In the genomic region with DNA sequence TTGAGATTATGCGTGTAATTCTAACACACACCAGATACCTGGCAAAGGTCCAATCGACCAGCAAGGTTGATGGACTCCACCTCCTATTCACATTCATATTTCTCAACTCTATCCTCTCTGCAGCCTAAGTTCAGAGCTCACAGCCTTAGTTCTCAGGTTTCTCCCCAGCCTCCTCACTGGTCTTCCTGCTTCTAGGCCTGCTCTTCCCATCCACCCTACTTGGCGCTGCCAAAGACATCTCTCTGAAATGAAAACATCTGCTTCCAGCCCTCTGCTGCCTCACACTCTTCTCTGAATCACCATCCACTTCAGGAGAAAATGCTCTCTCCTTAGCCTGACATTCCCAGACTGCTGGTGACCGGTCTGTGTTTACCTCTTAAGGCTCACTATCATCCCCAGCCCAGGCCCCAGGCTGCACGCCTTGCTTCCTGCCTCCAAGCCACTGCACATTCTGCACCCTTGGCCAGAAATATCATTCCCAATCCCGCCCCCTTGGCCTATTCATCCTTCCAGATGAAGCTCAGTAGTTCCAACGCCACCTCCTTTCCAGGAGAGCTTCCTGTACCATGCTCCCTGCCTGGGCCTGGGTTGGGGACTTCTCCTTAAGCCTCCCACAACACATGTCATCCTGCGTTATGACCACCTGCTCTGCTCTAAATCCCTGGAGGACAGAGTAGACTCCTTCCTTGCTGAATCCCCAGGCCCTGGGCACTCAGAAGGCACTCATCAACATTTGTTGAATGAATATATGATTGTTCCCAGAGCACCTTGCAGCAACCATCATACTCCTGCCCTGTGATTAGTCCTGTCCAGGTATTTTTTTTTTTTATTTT, we compare ENCODE assay signal across 9 cellular contexts. TPM values are rescaled to one million over a fixed set of nuclear protein-coding genes. Genes with fewer than 3 reads are reported as not detected.
DNase-seq lines count a peak whose midpoint lies in the region; ATAC-seq and TF ChIP-seq lines count a peak whose summit lies in the region.
"Had no signal": no experiment of that assay in that cellular context is flagged by ENCODE, and none has a peak within 500 bp of the region (broad histone marks: within the 10 kb centered on the region; RNA-seq: fewer than 3 reads in every experiment).

No MANE protein-coding gene starts in this region.

- WGBS in gastroesophageal sphincter (ENCODE audit: low coverage in 1 of 2), 2 donors, result 15 to 18% methylated on average over 6 to 7 of the region's 8 CpGs

- H3K36me3 ChIP-seq in SJCRH30, result peaks cover 13% of the 10 kb centered on the region
- H3K36me3 ChIP-seq in gastroesophageal sphincter, result no peaks in the 10 kb centered on the region

- no peak for TF ChIP-seq POLR2A in gastroesophageal sphincter (IDR thresholded peaks at IDR 0.05)

- no peak for TF ChIP-seq CTCF in gastroesophageal sphincter (IDR thresholded peaks at IDR 0.05)

- peaks cover 5% of the 10 kb centered on the region for H3K36me3 Mint-ChIP-seq in stimulated activated effector memory CD8-positive, alpha-beta T cell treated with anti-CD3 and anti-CD28 coated beads, Interleukin-12 subunit alpha, Interleukin-12 subunit beta, amount 100 ng/mL, for 72 hours

- H3K4me3 ChIP-seq in SJCRH30 (no peak overlapping the region), gastroesophageal sphincter (no peak overlapping the region)

- peaks cover 69% of the 10 kb centered on the region for H3K4me1 Mint-ChIP-seq in stimulated activated effector memory CD8-positive, alpha-beta T cell treated with anti-CD3 and anti-CD28 coated beads, Interleukin-12 subunit alpha, Interleukin-12 subunit beta, amount 100 ng/mL, for 72 hours

- no peak for TF ChIP-seq EP300 in gastroesophageal sphincter (IDR thresholded peaks at IDR 0.05)

- H3K9me3 ChIP-seq in SJCRH30 (replicated peaks) (no peaks in the 10 kb centered on the region), gastroesophageal sphincter (no peaks in the 10 kb centered on the region)

- no peaks in the 10 kb centered on the region for H3K9me3 Mint-ChIP-seq in stimulated activated effector memory CD8-positive, alpha-beta T cell treated with anti-CD3 and anti-CD28 coated beads, Interleukin-12 subunit alpha, Interleukin-12 subunit beta, amount 100 ng/mL, for 72 hours

- H3K27me3 ChIP-seq in SJCRH30 (no peaks in the 10 kb centered on the region), gastroesophageal sphincter (no peaks in the 10 kb centered on the region)

- DNase-seq in NCI-H2171 treated with DMSO at 0.1 percent for 48 hours (lab: John Stamatoyannopoulos, UW), result peak; percentile 7
- no peak for DNase-seq in NCI-H2171 (lab: John Stamatoyannopoulos, UW)
- DNase-seq in SJCRH30, result peak; percentile 79 to 87
- no peak for DNase-seq in stimulated activated effector memory CD8-positive, alpha-beta T cell treated with anti-CD3 and anti-CD28 coated beads, Interleukin-12 subunit alpha, Interleukin-12 subunit beta, amount 100 ng/mL, for 72 hours (ENCODE audit: low spot score in 2 of 2)
- DNase-seq in CD1c-positive myeloid dendritic cell (ENCODE audit: extremely low spot score), result no peak
- DNase-seq in ureter (ENCODE audit: low spot score), result no peak

- peak overlapping the region; percentile 10 for H3K27ac Mint-ChIP-seq in stimulated activated effector memory CD8-positive, alpha-beta T cell treated with anti-CD3 and anti-CD28 coated beads, Interleukin-12 subunit alpha, Interleukin-12 subunit beta, amount 100 ng/mL, for 72 hours
- H3K27ac Mint-ChIP-seq: B cell had no signal

- H3K4me3 Mint-ChIP-seq in stimulated activated effector memory CD8-positive, alpha-beta T cell treated with anti-CD3 and anti-CD28 coated beads, Interleukin-12 subunit alpha, Interleukin-12 subunit beta, amount 100 ng/mL, for 72 hours, result no peak overlapping the region
- H3K4me3 Mint-ChIP-seq: B cell had no signal

- ATAC-seq in gastroesophageal sphincter (peak; percentile 37), GM19035 (IDR thresholded peaks at IDR 0.05; ENCODE audit: unreplicated experiment) (no peak)
- no peak for ATAC-seq in stimulated activated effector memory CD8-positive, alpha-beta T cell treated with anti-CD3 and anti-CD28 coated beads, Interleukin-12 subunit alpha, Interleukin-12 subunit beta, amount 100 ng/mL, for 72 hours

- peak overlapping the region; percentile 43 for H3K27ac ChIP-seq in SJCRH30
- peak overlapping the region; percentile 52 to 98 (median 93) for H3K27ac ChIP-seq in gastroesophageal sphincter

- H3K4me1 ChIP-seq in SJCRH30 (peaks cover 73% of the 10 kb centered on the region), gastroesophageal sphincter (peaks cover 8 to 91% (median 69%) of the 10 kb centered on the region in 3 donors)

RNA-seq across cellular contexts. Expression of a gene that starts 3.5 kb away (rescaled TPM):
- total RNA-seq in SJCRH30 (2014; rRNA removed; shearing (Covaris generic)), result 112 and 121 TPM in 2 replicates
- total RNA-seq in gastroesophageal sphincter (100 to 1,000 TPM in 1 of 4 donors, 10 to 100 TPM in 3; 72.3 to 120 (median 93.0) TPM), ureter (53.4 TPM)

RNA-seq across cellular contexts. Expression of a gene that starts 51.3 kb away (rescaled TPM):
- 2,831 and 2,945 TPM in 2 replicates for total RNA-seq in SJCRH30 (2014; rRNA removed; shearing (Covaris generic))
- total RNA-seq in gastroesophageal sphincter, result 1,000 to 10,000 TPM in 2 of 4 donors, 100 to 1,000 TPM in 2; 767 to 1,946 (median 1,260) TPM
- total RNA-seq in ureter, result 3,031 TPM

Comparison
In these comparisons a context has a peak if more than half of its experiments do, and no peak if none do; other contexts are left out.
1. DNase-seq: peak in NCI-H2171 treated with DMSO at 0.1 percent for 48 hours (single experiment) and SJCRH30 (2 of 2); none in NCI-H2171 (single experiment), stimulated activated effector memory CD8-positive, alpha-beta T cell treated with anti-CD3 and anti-CD28 coated beads, Interleukin-12 subunit alpha, Interleukin-12 subunit beta, amount 100 ng/mL, for 72 hours (0 of 2), CD1c-positive myeloid dendritic cell (single experiment) and ureter (single experiment).